ENCODE assay signal across 14 cellular contexts in the genomic region with DNA sequence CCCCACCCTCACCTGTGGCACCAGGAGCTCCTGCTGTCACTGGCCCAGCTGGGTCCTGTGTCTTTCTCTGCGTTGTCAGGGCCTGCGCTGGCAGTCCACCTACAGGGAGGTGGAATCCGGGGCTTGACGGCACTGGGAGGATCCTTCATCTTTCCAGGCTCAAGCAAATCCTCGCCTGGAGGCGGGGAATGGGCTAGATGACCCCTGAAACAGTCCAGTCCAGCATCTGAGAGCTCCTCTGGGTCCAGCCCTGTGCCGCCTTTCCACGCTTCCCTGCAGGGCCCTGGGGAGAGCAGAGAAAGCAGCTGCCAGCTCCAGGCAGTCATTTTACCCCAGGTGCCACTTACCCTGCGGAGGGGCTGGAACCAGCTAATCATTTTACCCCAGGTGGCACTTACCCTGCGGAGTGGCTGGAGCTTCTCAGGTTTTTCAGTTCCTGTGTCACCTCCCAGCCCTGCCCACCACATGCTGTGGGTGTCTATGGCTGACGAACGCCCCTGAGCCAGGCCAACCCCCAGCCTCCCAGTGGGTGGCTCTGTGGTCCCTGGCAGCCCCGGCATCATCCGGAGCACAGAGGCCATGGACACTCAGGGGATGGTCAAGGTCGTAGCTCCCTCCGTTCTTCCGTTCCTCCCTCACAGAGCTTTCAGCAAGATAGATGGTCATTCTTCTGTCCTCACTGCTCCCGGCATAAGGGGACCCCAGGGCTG. TPM values are rescaled to one million over a fixed set of nuclear protein-coding genes. Genes with fewer than 3 reads are reported as not detected.
DNase-seq lines count a peak whose midpoint lies in the region; ATAC-seq and TF ChIP-seq lines count a peak whose summit lies in the region.
"Had no signal": no experiment of that assay in that cellular context is flagged by ENCODE, and none has a peak within 500 bp of the region (broad histone marks: within the 10 kb centered on the region; RNA-seq: fewer than 3 reads in every experiment).

No MANE protein-coding gene starts in this region.

- peaks cover 26 to 44% (median 34%) of the 10 kb centered on the region in 10 experiments for H3K4me1 ChIP-seq in BLaER1 treated with 17β-estradiol and CSF1 and Interleukin-3, amounts not matched to agents 10 nM and 100 nM
- H3K4me1 ChIP-seq in HUES48 (ENCODE audit: control insufficient read depth, insufficient read depth, low read length) (peaks cover 30% of the 10 kb centered on the region), spleen (peaks cover 14 to 50% (median 26%) of the 10 kb centered on the region in 6 donors)

- no peak for TF ChIP-seq CTCF in WTC11 (IDR thresholded peaks at IDR 0.05)
- TF ChIP-seq CTCF in spleen (IDR thresholded peaks at IDR 0.05 in 8 of 11, conservative IDR thresholded peaks at IDR 0.05 in 3 of 11): no peak

- CTCF ChIA-PET in WTC11 (lab: Charles Lee): interaction anchor here (0.7 to 1.6 kb wide), 6 partner anchors 209 to 341 kb away, joined by 3 to 6 read pairs (median 4); a partner anchor contains a TSS

- H3K27me3 ChIP-seq in BLaER1 treated with 17β-estradiol and CSF1 and Interleukin-3, amounts not matched to agents 10 nM and 100 nM: peaks cover 47 to 57% (median 50%) of the 10 kb centered on the region in 11 experiments
- H3K27me3 ChIP-seq in HUES48 (ENCODE audit: control insufficient read depth, insufficient read depth, low read length) (peaks cover 47% of the 10 kb centered on the region), spleen (replicated peaks in 1 of 7) (peaks cover 3 to 64% (median 44%) of the 10 kb centered on the region in 7 donors)

- POLR2A ChIA-PET in WTC11 (lab: Charles Lee): interaction anchor here (0.8 kb wide), 1 partner anchor 41 kb away, joined by 4 read pairs; a partner anchor contains a TSS

- 40 to 66% (median 47%) methylated on average over 17 to 18 of the region's 18 CpGs for WGBS in spleen, 5 donors

- H3K36me3 Mint-ChIP-seq in WTC11: no peaks in the 10 kb centered on the region
- H3K36me3 Mint-ChIP-seq in memory B cell: no peaks in the 10 kb centered on the region
- H3K36me3 Mint-ChIP-seq: activated naive CD8-positive, alpha-beta T cell treated with anti-CD3 and anti-CD28 coated beads, Interleukin-2, amount 10 ng/mL, durations not matched to agents 7 days and 5 days; CD8-positive, alpha-beta T cell had no signal

- H3K4me3 Mint-ChIP-seq in WTC11: peak overlapping the region; percentile 72
- H3K4me3 Mint-ChIP-seq in memory B cell: peak overlapping the region; percentile 37
- H3K4me3 Mint-ChIP-seq: CD8-positive, alpha-beta T cell had no signal

- peaks cover 0 to 18% (median 3%) of the 10 kb centered on the region in 11 experiments; a peak in 5 of 22 replicates for H4K20me1 ChIP-seq in BLaER1 treated with 17β-estradiol and CSF1 and Interleukin-3, amounts not matched to agents 10 nM and 100 nM

- no peaks in the 10 kb centered on the region for H3K36me3 ChIP-seq in BLaER1 treated with 17β-estradiol and CSF1 and Interleukin-3, amounts not matched to agents 10 nM and 100 nM
- H3K36me3 ChIP-seq in HUES48 (ENCODE audit: control insufficient read depth, insufficient read depth, low read length) (no peaks in the 10 kb centered on the region), spleen (no peaks in the 10 kb centered on the region)
- H3K36me3 ChIP-seq: heart right ventricle had no signal

- H3K9me3 Mint-ChIP-seq in WTC11 (no peaks in the 10 kb centered on the region), memory B cell (no peaks in the 10 kb centered on the region)
- H3K9me3 Mint-ChIP-seq: activated naive CD8-positive, alpha-beta T cell treated with anti-CD3 and anti-CD28 coated beads, Interleukin-2, amount 10 ng/mL, durations not matched to agents 7 days and 5 days; CD8-positive, alpha-beta T cell had no signal

- H3K27me3 Mint-ChIP-seq in WTC11 (ENCODE audit: low read depth) (peaks cover 35% of the 10 kb centered on the region), memory B cell (peaks cover 12% of the 10 kb centered on the region)

- ATAC-seq in WTC11 (no peak), memory B cell (ENCODE audit: low read depth) (no peak), GM21825 (IDR thresholded peaks at IDR 0.05; ENCODE audit: unreplicated experiment) (no peak)

- no peak for TF ChIP-seq POLR2A in spleen (IDR thresholded peaks at IDR 0.05)

- H3K4me3 ChIP-seq in BLaER1 treated with 17β-estradiol and CSF1 and Interleukin-3, amounts not matched to agents 10 nM and 100 nM: peak overlapping the region in 6 of 10 experiments; percentile 75 to 87 (median 80); a peak in 8 of 20 replicates
- H3K4me3 ChIP-seq in HUES48 (ENCODE audit: low read depth, low read length) (peak overlapping the region; percentile 57; the same call in 1 of the 2 replicates), spleen (no peak overlapping the region)

- peak overlapping the region; percentile 90 to 100 (median 95) for H3K4me2 ChIP-seq in BLaER1 treated with 17β-estradiol and CSF1 and Interleukin-3, amounts not matched to agents 10 nM and 100 nM

- H3K27ac Mint-ChIP-seq in WTC11 (no peak overlapping the region), memory B cell (no peak overlapping the region)
- H3K27ac Mint-ChIP-seq: activated naive CD8-positive, alpha-beta T cell treated with anti-CD3 and anti-CD28 coated beads, Interleukin-2, amount 10 ng/mL, durations not matched to agents 7 days and 5 days; CD8-positive, alpha-beta T cell had no signal

- DNase-seq in WTC11 (ENCODE audit: low spot score) (peak; percentile 20), memory B cell (ENCODE audit: low spot score in 2 of 2) (no peak), nucleus accumbens (lab: John Stamatoyannopoulos, UW) (no peak), spleen (no peak), glomerular visceral epithelial cell (ENCODE audit: extremely low spot score) (no peak)
- DNase-seq: activated CD4-positive, alpha-beta T cell treated with anti-CD3 and anti-CD28 coated beads for 1 hour; heart right ventricle; small intestine had no signal

- H3K27ac ChIP-seq in BLaER1 treated with 17β-estradiol and CSF1 and Interleukin-3, amounts not matched to agents 10 nM and 100 nM: peak overlapping the region in 5 of 11 experiments; percentile 34 to 92 (median 87); a peak in 4 of 22 replicates
- H3K27ac ChIP-seq in HUES48 (ENCODE audit: low read depth, low read length) (no peak overlapping the region), spleen (no peak overlapping the region)
- H3K27ac ChIP-seq: heart right ventricle had no signal

- H3K9ac ChIP-seq in BLaER1 treated with 17β-estradiol and CSF1 and Interleukin-3, amounts not matched to agents 10 nM and 100 nM: peak overlapping the region in 8 of 11 experiments; percentile 88 to 95 (median 92); a peak in 11 of 22 replicates
- no peak overlapping the region for H3K9ac ChIP-seq in HUES48 (ENCODE audit: low read depth, low read length)

- intact Hi-C loops in spleen (cut with DNase I; ENCODE audit: low total_unique reads): loop anchor here (5.0 kb wide), 1 partner anchor 212 kb away; a partner anchor contains a TSS

- no peaks in the 10 kb centered on the region for H3K9me3 ChIP-seq in BLaER1 treated with 17β-estradiol and CSF1 and Interleukin-3, amounts not matched to agents 10 nM and 100 nM (replicated peaks in 1 of 11)
- H3K9me3 ChIP-seq in HUES48 (ENCODE audit: control insufficient read depth, insufficient read depth, low read length): no peaks in the 10 kb centered on the region
- no peaks in the 10 kb centered on the region for H3K9me3 ChIP-seq in spleen
- H3K9me3 ChIP-seq: heart right ventricle had no signal

- H3K4me1 Mint-ChIP-seq in WTC11 (peaks cover 36% of the 10 kb centered on the region), memory B cell (peaks cover 16% of the 10 kb centered on the region)

TF ChIP-seq in WTC11, 78 proteins besides CTCF, POLR2A, EP300 and RAD21:
- TF ChIP-seq, protein P1, sequence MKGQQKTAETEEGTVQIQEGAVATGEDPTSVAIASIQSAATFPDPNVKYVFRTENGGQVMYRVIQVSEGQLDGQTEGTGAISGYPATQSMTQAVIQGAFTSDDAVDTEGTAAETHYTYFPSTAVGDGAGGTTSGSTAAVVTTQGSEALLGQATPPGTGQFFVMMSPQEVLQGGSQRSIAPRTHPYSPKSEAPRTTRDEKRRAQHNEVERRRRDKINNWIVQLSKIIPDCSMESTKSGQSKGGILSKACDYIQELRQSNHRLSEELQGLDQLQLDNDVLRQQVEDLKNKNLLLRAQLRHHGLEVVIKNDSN (CRISPR knock-in tag; IDR thresholded peaks at IDR 0.05): no peak
- TF ChIP-seq ZNF423 (CRISPR knock-in tag; IDR thresholded peaks at IDR 0.05) (peak; percentile 47; the same call in 1 of the 2 replicates), ZNF671 (CRISPR knock-in tag; IDR thresholded peaks at IDR 0.05) (no peak)
TF ChIP-seq in WTC11: peak in this region for 1.

RNA-seq across cellular contexts. Expression of a gene that starts 17.9 kb away (rescaled TPM):
- total RNA-seq in WTC11 (2021) (not detected in 3 replicates), spleen (under 1 TPM in 1 of 7 donors, not detected in 6; 0.17 TPM)
- polyA plus RNA-seq in spleen: under 1 TPM in 2 of 3 donors, not detected in 1; 0.11 to 0.12 TPM
- total RNA-seq: activated naive CD8-positive, alpha-beta T cell treated with anti-CD3 and anti-CD28 coated beads, Interleukin-2, amount 10 ng/mL, durations not matched to agents 7 days and 5 days; CD8-positive, alpha-beta T cell; HT-29 had no signal

RNA-seq across cellular contexts. Expression of a gene that starts 18.3 kb away (rescaled TPM):
- total RNA-seq in WTC11 (2021) (89.2 to 104 TPM (median 91.8 TPM) in 3 replicates), spleen (10 to 100 TPM; 14.4 to 22.0 (median 18.3) TPM)
- polyA plus RNA-seq in spleen: 10 to 100 TPM; 17.5 to 27.2 (median 23.9) TPM

RNA-seq across cellular contexts. Expression of a gene that starts 41.2 kb away (rescaled TPM):
- total RNA-seq in WTC11 (2021): 571 to 574 TPM (median 572 TPM) in 3 replicates
- total RNA-seq in spleen: 100 to 1,000 TPM; 255 to 512 (median 355) TPM
- polyA plus RNA-seq in spleen: 100 to 1,000 TPM; 354 to 397 (median 381) TPM

Comparison
In these comparisons a context has a peak if more than half of its experiments do, and no peak if none do; other contexts are left out.
1. H3K4me3 ChIP-seq: peak in BLaER1 treated with 17β-estradiol and CSF1 and Interleukin-3, amounts not matched to agents 10 nM and 100 nM (6 of 10) and HUES48 (single experiment); none in spleen (0 of 8).